ENCODE assay signal across 14 cellular contexts in the genomic region with DNA sequence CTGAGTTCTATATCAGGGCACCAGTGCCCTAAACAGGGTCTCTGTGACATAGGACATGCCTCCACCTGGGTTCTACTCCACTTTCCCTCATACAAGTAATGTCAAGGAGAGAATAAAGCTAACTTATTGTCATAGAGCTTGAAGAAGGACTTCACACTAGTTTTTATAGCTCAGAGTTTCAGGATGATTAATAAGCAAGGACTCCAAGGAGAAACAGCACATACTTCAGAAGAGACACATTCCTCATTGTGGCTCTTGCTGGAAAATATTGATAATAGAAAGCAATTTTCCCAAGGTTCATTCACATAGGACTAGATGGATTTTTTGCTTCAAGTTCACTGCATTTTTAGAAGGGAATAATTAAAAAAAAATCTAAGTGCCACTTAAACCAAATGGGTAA.
"Had no signal": no experiment of that assay in that cellular context is flagged by ENCODE, and none has a peak within 500 bp of the region (broad histone marks: within the 10 kb centered on the region; RNA-seq: fewer than 3 reads in every experiment).

No MANE protein-coding gene starts in this region.

- H3K36me3 ChIP-seq: esophagus muscularis mucosa, tibial nerve had no signal

- DNase-seq: activated CD4-positive, alpha-beta T cell treated with anti-CD3 and anti-CD28 coated beads, Interleukin-2, amount 10 ng/mL, durations not matched to agents 24 days and 14 days; activated CD8-positive, alpha-beta memory T cell treated with anti-CD3 and anti-CD28 coated beads for 24 hours; activated naive CD4-positive, alpha-beta T cell treated with anti-CD3 and anti-CD28 coated beads, Interleukin-2, amount 10 ng/mL, durations not matched to agents 7 days and 5 days; dorsolateral prefrontal cortex; foreskin fibroblast; glutamatergic neuron; nephron progenitor cell had no signal

- H3K27ac ChIP-seq: dorsolateral prefrontal cortex, skin epidermis, tibial nerve had no signal

- H3K27me3 ChIP-seq: dorsolateral prefrontal cortex, esophagus muscularis mucosa, tibial nerve had no signal

- H3K9me3 ChIP-seq: esophagus muscularis mucosa, tibial nerve had no signal

- H3K4me3 Mint-ChIP-seq: activated CD4-positive, alpha-beta T cell treated with anti-CD3 and anti-CD28 coated beads, Interleukin-2, amount 10 ng/mL, durations not matched to agents 24 days and 14 days; activated naive CD4-positive, alpha-beta T cell treated with anti-CD3 and anti-CD28 coated beads, Interleukin-2, amount 10 ng/mL, durations not matched to agents 7 days and 5 days; activated T-helper 17 cell treated with anti-CD3 and anti-CD28 coated beads, Interleukin-2, amount 50 U/mL, for 72 hours; brain; nephron progenitor cell; stimulated activated memory B cell treated with anti-CD40 and anti-IgM and Interleukin-4, amounts not matched to agents 10 μg/mL and 1 μg/mL and 100 μg/mL, for 72 hours; T-helper 1 cell treated with Interleukin-12 subunit alpha and Interleukin-12 subunit beta and Interleukin-4 antibody, amounts not matched to agents 30 μg/mL and 1 μg/mL, for 36 hours had no signal

- H3K4me1 ChIP-seq: tibial nerve had no signal

- H3K36me3 Mint-ChIP-seq: activated naive CD4-positive, alpha-beta T cell treated with anti-CD3 and anti-CD28 coated beads, Interleukin-2, amount 10 ng/mL, durations not matched to agents 7 days and 5 days; brain; stimulated activated memory B cell treated with anti-CD40 and anti-IgM and Interleukin-4, amounts not matched to agents 10 μg/mL and 1 μg/mL and 100 μg/mL, for 72 hours had no signal

- H3K27me3 Mint-ChIP-seq: activated CD4-positive, alpha-beta T cell treated with anti-CD3 and anti-CD28 coated beads, Interleukin-2, amount 10 ng/mL, durations not matched to agents 24 days and 14 days; activated naive CD4-positive, alpha-beta T cell treated with anti-CD3 and anti-CD28 coated beads, Interleukin-2, amount 10 ng/mL, durations not matched to agents 7 days and 5 days; stimulated activated memory B cell treated with anti-CD40 and anti-IgM and Interleukin-4, amounts not matched to agents 10 μg/mL and 1 μg/mL and 100 μg/mL, for 72 hours had no signal

- H3K9me3 Mint-ChIP-seq: activated CD4-positive, alpha-beta T cell treated with anti-CD3 and anti-CD28 coated beads, Interleukin-2, amount 10 ng/mL, durations not matched to agents 24 days and 14 days; activated naive CD4-positive, alpha-beta T cell treated with anti-CD3 and anti-CD28 coated beads, Interleukin-2, amount 10 ng/mL, durations not matched to agents 7 days and 5 days; activated T-helper 17 cell treated with anti-CD3 and anti-CD28 coated beads, Interleukin-2, amount 50 U/mL, for 72 hours; nephron progenitor cell; T-helper 1 cell treated with Interleukin-12 subunit alpha and Interleukin-12 subunit beta and Interleukin-4 antibody, amounts not matched to agents 30 μg/mL and 1 μg/mL, for 36 hours had no signal

- ATAC-seq: activated T-helper 17 cell treated with anti-CD3 and anti-CD28 coated beads, Interleukin-2, amount 50 U/mL, for 72 hours; stimulated activated memory B cell treated with anti-CD40 and anti-IgM and Interleukin-4, amounts not matched to agents 10 μg/mL and 1 μg/mL and 100 μg/mL, for 72 hours had no signal

- H3K4me1 Mint-ChIP-seq: activated CD4-positive, alpha-beta T cell treated with anti-CD3 and anti-CD28 coated beads, Interleukin-2, amount 10 ng/mL, durations not matched to agents 24 days and 14 days; activated naive CD4-positive, alpha-beta T cell treated with anti-CD3 and anti-CD28 coated beads, Interleukin-2, amount 10 ng/mL, durations not matched to agents 7 days and 5 days; activated T-helper 17 cell treated with anti-CD3 and anti-CD28 coated beads, Interleukin-2, amount 50 U/mL, for 72 hours; nephron progenitor cell; stimulated activated memory B cell treated with anti-CD40 and anti-IgM and Interleukin-4, amounts not matched to agents 10 μg/mL and 1 μg/mL and 100 μg/mL, for 72 hours had no signal

- H3K27ac Mint-ChIP-seq: activated CD4-positive, alpha-beta T cell treated with anti-CD3 and anti-CD28 coated beads, Interleukin-2, amount 10 ng/mL, durations not matched to agents 24 days and 14 days; activated naive CD4-positive, alpha-beta T cell treated with anti-CD3 and anti-CD28 coated beads, Interleukin-2, amount 10 ng/mL, durations not matched to agents 7 days and 5 days; activated T-helper 17 cell treated with anti-CD3 and anti-CD28 coated beads, Interleukin-2, amount 50 U/mL, for 72 hours; brain; nephron progenitor cell; stimulated activated memory B cell treated with anti-CD40 and anti-IgM and Interleukin-4, amounts not matched to agents 10 μg/mL and 1 μg/mL and 100 μg/mL, for 72 hours; T-helper 1 cell treated with Interleukin-12 subunit alpha and Interleukin-12 subunit beta and Interleukin-4 antibody, amounts not matched to agents 30 μg/mL and 1 μg/mL, for 36 hours had no signal

- H3K4me3 ChIP-seq: dorsolateral prefrontal cortex, esophagus muscularis mucosa, skin epidermis, tibial nerve had no signal
